In the genomic region with DNA sequence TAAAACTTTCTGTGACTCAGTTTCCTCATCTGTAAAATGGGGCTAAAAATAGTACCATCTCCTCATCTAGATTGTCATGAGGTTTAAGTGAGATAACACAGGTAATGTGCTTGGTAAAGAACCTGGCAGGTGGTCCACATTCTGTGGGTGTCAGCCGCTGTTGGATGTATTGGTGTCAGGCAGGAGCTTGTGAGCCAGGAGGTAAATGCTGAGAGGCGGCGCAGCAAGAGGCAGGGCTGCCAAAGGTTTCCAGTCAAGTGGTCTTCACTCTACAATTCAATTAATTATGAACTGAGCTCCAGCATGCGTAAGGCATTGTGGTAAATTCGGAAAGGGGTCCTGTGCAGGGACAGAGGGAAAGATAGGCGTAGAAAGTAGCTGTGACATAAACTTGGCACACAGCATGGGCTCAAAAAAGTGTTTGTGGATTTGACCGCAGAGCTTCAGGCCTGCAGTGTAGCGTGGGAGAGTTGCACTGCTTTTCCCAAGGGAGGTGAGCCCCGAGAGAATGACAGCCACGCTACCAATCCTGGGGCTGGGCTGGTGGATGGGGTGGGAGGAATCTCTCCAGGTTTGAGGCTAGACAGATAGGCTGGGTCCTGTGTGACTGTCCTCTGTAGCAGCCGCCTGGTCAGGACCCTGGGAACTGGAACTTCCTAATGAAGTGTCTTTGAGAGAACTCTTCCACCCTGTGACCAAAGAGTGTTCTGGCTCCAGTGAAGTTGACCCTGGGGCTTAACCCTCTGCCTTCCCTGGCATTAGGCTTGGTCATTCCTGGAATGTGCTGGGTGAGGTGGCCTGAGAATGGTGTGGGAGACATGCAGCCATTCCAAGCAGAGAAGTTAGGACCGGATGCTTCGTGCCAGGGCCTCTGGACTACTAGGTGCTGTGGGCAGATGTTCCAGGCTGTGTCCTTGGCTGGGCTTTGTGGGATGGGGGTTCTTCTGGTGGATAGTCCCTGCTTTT, we compare ENCODE assay signal across 2 cellular contexts.
TF ChIP-seq lines count a peak whose summit lies in the region.

No MANE protein-coding gene starts in this region.

TF ChIP-seq in liver, 16 proteins besides CTCF, POLR2A, EP300 and RAD21 (continued from another document):
- TF ChIP-seq, protein P1, sequence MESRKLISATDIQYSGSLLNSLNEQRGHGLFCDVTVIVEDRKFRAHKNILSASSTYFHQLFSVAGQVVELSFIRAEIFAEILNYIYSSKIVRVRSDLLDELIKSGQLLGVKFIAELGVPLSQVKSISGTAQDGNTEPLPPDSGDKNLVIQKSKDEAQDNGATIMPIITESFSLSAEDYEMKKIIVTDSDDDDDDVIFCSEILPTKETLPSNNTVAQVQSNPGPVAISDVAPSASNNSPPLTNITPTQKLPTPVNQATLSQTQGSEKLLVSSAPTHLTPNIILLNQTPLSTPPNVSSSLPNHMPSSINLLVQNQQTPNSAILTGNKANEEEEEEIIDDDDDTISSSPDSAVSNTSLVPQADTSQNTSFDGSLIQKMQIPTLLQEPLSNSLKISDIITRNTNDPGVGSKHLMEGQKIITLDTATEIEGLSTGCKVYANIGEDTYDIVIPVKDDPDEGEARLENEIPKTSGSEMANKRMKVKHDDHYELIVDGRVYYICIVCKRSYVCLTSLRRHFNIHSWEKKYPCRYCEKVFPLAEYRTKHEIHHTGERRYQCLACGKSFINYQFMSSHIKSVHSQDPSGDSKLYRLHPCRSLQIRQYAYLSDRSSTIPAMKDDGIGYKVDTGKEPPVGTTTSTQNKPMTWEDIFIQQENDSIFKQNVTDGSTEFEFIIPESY (IDR thresholded peaks at IDR 0.05) = no peak
- TF ChIP-seq RXRA (IDR thresholded peaks at IDR 0.05) = peak in 1 of 2 donors; percentile 11

TF ChIP-seq in HepG2, 621 proteins besides CTCF, POLR2A, EP300 and RAD21 (continued from another document):
- TF ChIP-seq, protein P2, sequence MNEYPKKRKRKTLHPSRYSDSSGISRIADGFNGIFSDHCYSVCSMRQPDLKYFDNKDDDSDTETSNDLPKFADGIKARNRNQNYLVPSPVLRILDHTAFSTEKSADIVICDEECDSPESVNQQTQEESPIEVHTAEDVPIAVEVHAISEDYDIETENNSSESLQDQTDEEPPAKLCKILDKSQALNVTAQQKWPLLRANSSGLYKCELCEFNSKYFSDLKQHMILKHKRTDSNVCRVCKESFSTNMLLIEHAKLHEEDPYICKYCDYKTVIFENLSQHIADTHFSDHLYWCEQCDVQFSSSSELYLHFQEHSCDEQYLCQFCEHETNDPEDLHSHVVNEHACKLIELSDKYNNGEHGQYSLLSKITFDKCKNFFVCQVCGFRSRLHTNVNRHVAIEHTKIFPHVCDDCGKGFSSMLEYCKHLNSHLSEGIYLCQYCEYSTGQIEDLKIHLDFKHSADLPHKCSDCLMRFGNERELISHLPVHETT (CRISPR knock-in tag; conservative IDR thresholded peaks at IDR 0.05) = no peak
- TF ChIP-seq PCBP1 (IDR thresholded peaks at IDR 0.05; ENCODE audit: borderline replicate concordance, low read depth, low read length) = no peak
- no peak for TF ChIP-seq ZNF788 (CRISPR knock-in tag; IDR thresholded peaks at IDR 0.05; ENCODE audit: borderline replicate concordance)
- no peak for TF ChIP-seq CREB1 (IDR thresholded peaks at IDR 0.05)
- no peak for TF ChIP-seq CREB1 (CRISPR knock-in tag; IDR thresholded peaks at IDR 0.05)
- TF ChIP-seq ADNP (CRISPR knock-in tag; IDR thresholded peaks at IDR 0.05) = no peak
